14 cellular contexts compared by ENCODE assay signal in the genomic region with DNA sequence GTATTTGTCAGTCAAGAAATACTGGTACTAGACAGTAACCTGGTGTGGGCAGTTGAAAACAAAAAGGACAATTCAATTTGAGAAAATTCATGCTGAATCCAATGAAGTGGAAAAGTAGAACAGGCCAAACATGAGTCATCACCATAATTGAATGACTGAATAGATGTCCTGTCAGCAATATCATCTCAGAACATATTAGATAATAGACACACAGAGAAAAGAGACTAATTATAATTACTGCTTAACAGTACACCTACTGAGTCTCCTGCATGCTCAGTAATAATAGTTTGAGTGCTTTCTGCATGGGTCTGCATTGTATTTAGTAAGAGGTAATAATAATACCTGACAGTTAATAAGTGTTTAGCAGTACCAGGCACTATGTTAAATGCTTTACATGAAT.
DNase-seq lines count a peak whose midpoint lies in the region; ATAC-seq, FAIRE-seq and TF ChIP-seq lines count a peak whose summit lies in the region.
"Had no signal": no experiment of that assay in that cellular context is flagged by ENCODE, and none has a peak within 500 bp of the region (broad histone marks: within the 10 kb centered on the region; RNA-seq: fewer than 3 reads in every experiment).

No MANE protein-coding gene starts in this region.

- TF ChIP-seq CTCF in GM06990 (IDR thresholded peaks at IDR 0.05; ENCODE audit: insufficient read depth, low read length, poor library complexity, severe bottlenecking): no peak
- TF ChIP-seq CTCF in RWPE2 (IDR thresholded peaks at IDR 0.05; ENCODE audit: poor library complexity, severe bottlenecking): no peak

- ATAC-seq in HG03442 (IDR thresholded peaks at IDR 0.05; ENCODE audit: unreplicated experiment): peak; percentile 54
- peak; percentile 40; the same call in 2 of the 3 replicates for ATAC-seq in RWPE2 (ENCODE audit: low read depth)
- no peak for ATAC-seq in activated T-helper 17 cell treated with anti-CD3 and anti-CD28 coated beads, Interleukin-2, amount 50 U/mL, for 72 hours (replicated peaks)
- ATAC-seq: CD8-positive, alpha-beta T cell; sciatic nerve had no signal

- H3K36me3 ChIP-seq in GM06990 (ENCODE audit: control insufficient read depth, insufficient read depth, low read length): no peaks in the 10 kb centered on the region
- no peaks in the 10 kb centered on the region for H3K36me3 ChIP-seq in RWPE2 (ENCODE audit: low read depth)
- no peaks in the 10 kb centered on the region for H3K36me3 ChIP-seq in MG63

- H3K4me3 ChIP-seq in GM06990 (replicated peaks; ENCODE audit: low read depth, low read length): no peak overlapping the region
- H3K4me3 ChIP-seq in RWPE2 (ENCODE audit: severe bottlenecking): no peak overlapping the region
- no peak overlapping the region for H3K4me3 ChIP-seq in MG63

- H3K27ac Mint-ChIP-seq in activated T-helper 17 cell treated with anti-CD3 and anti-CD28 coated beads, Interleukin-2, amount 50 U/mL, for 72 hours: no peak overlapping the region
- H3K27ac Mint-ChIP-seq: CD8-positive, alpha-beta T cell; T-helper 1 cell treated with Interleukin-12 subunit alpha and Interleukin-12 subunit beta and Interleukin-4 antibody, amounts not matched to agents 30 μg/mL and 1 μg/mL, for 36 hours had no signal

- H3K36me3 Mint-ChIP-seq in activated T-helper 17 cell treated with anti-CD3 and anti-CD28 coated beads, Interleukin-2, amount 50 U/mL, for 72 hours (ENCODE audit: low read depth): peaks cover 4% of the 10 kb centered on the region

- H3K27ac ChIP-seq in RWPE2 (ENCODE audit: poor library complexity, severe bottlenecking): peak overlapping the region; percentile 42

- no peaks in the 10 kb centered on the region for H3K9me3 ChIP-seq in RWPE2 (ENCODE audit: severe bottlenecking)
- peaks cover 2% of the 10 kb centered on the region; the same call in 1 of the 2 replicates for H3K9me3 ChIP-seq in MG63

- peaks cover 7% of the 10 kb centered on the region for H3K9me3 Mint-ChIP-seq in activated T-helper 17 cell treated with anti-CD3 and anti-CD28 coated beads, Interleukin-2, amount 50 U/mL, for 72 hours

- peak; percentile 14 for DNase-seq in GM06990 (ENCODE audit: extremely low read depth, insufficient read length)
- DNase-seq in RWPE2 (ENCODE audit: low spot score): no peak
- DNase-seq in left kidney (ENCODE audit: low read depth, low spot score): peak; percentile 16
- DNase-seq in HTR-8/SVneo (ENCODE audit: insufficient read length, low spot score): no peak
- no peak for DNase-seq in stimulated activated naive CD4-positive, alpha-beta T cell treated with Interleukin-2 at 50 U/mL for 16 hours (lab: John Stamatoyannopoulos, UW)
- no peak for DNase-seq in MG63
- DNase-seq: CD8-positive, alpha-beta T cell; mesendoderm; NCI-H345 had no signal

- no peak for FAIRE-seq in HTR-8/SVneo (lab: Jason Lieb, UNC)
- FAIRE-seq: GM18507 had no signal

- H3K4me1 Mint-ChIP-seq in activated T-helper 17 cell treated with anti-CD3 and anti-CD28 coated beads, Interleukin-2, amount 50 U/mL, for 72 hours: peaks cover 4% of the 10 kb centered on the region

- H3K4me3 Mint-ChIP-seq in activated T-helper 17 cell treated with anti-CD3 and anti-CD28 coated beads, Interleukin-2, amount 50 U/mL, for 72 hours: no peak overlapping the region
- H3K4me3 Mint-ChIP-seq: CD8-positive, alpha-beta T cell; T-helper 1 cell treated with Interleukin-12 subunit alpha and Interleukin-12 subunit beta and Interleukin-4 antibody, amounts not matched to agents 30 μg/mL and 1 μg/mL, for 36 hours had no signal

- H3K27me3 Mint-ChIP-seq in activated T-helper 17 cell treated with anti-CD3 and anti-CD28 coated beads, Interleukin-2, amount 50 U/mL, for 72 hours: no peaks in the 10 kb centered on the region

- peaks cover 32% of the 10 kb centered on the region for H3K4me1 ChIP-seq in RWPE2 (ENCODE audit: insufficient read depth, poor library complexity, severe bottlenecking)

- no peaks in the 10 kb centered on the region for H3K27me3 ChIP-seq in GM06990 (replicated peaks; ENCODE audit: control insufficient read depth, insufficient read depth, low read length)
- H3K27me3 ChIP-seq in RWPE2 (ENCODE audit: insufficient read depth, poor library complexity, severe bottlenecking): no peaks in the 10 kb centered on the region
- H3K27me3 ChIP-seq in MG63: no peaks in the 10 kb centered on the region

Comparison
In these comparisons a context has a peak if more than half of its experiments do, and no peak if none do; other contexts are left out.
1. DNase-seq: peak in GM06990 (single experiment) and left kidney (single experiment); none in RWPE2 (single experiment), HTR-8/SVneo (single experiment), stimulated activated naive CD4-positive, alpha-beta T cell treated with Interleukin-2 at 50 U/mL for 16 hours (single experiment) and MG63 (single experiment).